ENCODE assay signal across 39 cellular contexts in the genomic region with DNA sequence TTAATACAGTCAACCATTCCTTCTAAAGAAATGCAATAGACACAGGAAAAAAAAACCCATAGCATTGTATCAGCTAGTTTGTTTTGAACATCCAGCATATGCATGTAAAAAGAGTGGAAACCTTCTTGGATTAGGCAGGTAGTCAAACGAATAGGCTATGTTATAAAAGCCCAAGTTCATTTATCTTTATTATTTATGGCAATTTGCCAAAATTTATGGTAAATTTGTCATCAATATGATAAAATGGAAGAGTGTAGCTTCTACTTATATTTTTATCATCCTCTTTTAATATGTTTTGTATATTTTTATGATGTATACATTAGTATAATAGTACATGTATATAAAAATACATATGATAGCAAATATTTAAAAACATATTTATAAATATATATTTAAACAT. TPM values are rescaled to one million over a fixed set of nuclear protein-coding genes. Genes with fewer than 3 reads are reported as not detected.
"Had no signal": no experiment of that assay in that cellular context is flagged by ENCODE, and none has a peak within 500 bp of the region (broad histone marks: within the 10 kb centered on the region; RNA-seq: fewer than 3 reads in every experiment).

No MANE protein-coding gene starts in this region.

- H3K27me3 ChIP-seq: adrenal gland, body of pancreas, brain microvascular endothelial cell, breast epithelium had no signal

- H3K4me3 ChIP-seq: adrenal gland, body of pancreas, breast epithelium had no signal

- H3K9me3 ChIP-seq: adrenal gland, body of pancreas, breast epithelium had no signal

- DNase-seq: activated CD4-positive, alpha-beta memory T cell treated with anti-CD3 and anti-CD28 coated beads for 36 hours; activated CD4-positive, alpha-beta T cell treated with anti-CD3 and anti-CD28 coated beads for 1 hour; activated CD4-positive, alpha-beta T cell treated with anti-CD3 and anti-CD28 coated beads for 36 hours; activated CD4-positive, alpha-beta T cell treated with anti-CD3 and anti-CD28 coated beads for 48 hours; activated CD4-positive, alpha-beta T cell treated with anti-CD3 and anti-CD28 coated beads, Interleukin-2, amount 10 ng/mL, durations not matched to agents 7 days and 5 days; activated CD4-positive, alpha-beta T cell treated with anti-CD3 and anti-CD28 coated beads, Interleukin-2, amount 50 U/mL, for 4 hours; activated CD4-positive, CD25-positive, alpha-beta regulatory T cell; activated CD8-positive, alpha-beta memory T cell treated with anti-CD3 and anti-CD28 coated beads, Interleukin-2, amount 50 U/mL, for 4 hours; activated CD8-positive, alpha-beta T cell treated with anti-CD3 and anti-CD28 coated beads for 36 hours; activated effector memory CD4-positive, alpha-beta T cell treated with anti-CD3 and anti-CD28 coated beads, Interleukin-2, amount 50 U/mL, for 16 hours; activated gamma-delta T cell treated with Interleukin-2 at 50 U/mL for 16 hours; activated naive CD4-positive, alpha-beta T cell; activated naive CD4-positive, alpha-beta T cell treated with anti-CD3 and anti-CD28 coated beads for 36 hours; activated naive CD4-positive, alpha-beta T cell treated with anti-CD3 and anti-CD28 coated beads, Interleukin-2, amount 50 U/mL, for 16 hours; activated naive CD8-positive, alpha-beta T cell treated with anti-CD3 and anti-CD28 coated beads for 36 hours; activated T-cell treated with anti-CD3 and anti-CD28 coated beads for 4 hours; activated T-cell treated with anti-CD3 and anti-CD28 coated beads, Interleukin-2, amount 50 U/mL, for 1 hour; activated T-cell treated with anti-CD3 and anti-CD28 coated beads, Interleukin-2, amount 50 U/mL, for 4 hours; activated T-cell treated with anti-CD3 and anti-CD28 coated beads, Interleukin-2, amount 50 U/mL, for 72 hours; adrenal gland; amniotic stem cell; aorta; body of pancreas; brain microvascular endothelial cell; central memory CD4-positive, alpha-beta T cell; T-helper 1 cell; T-helper 2 cell; T-helper 9 cell; WERI-Rb-1 had no signal

- H3K4me1 ChIP-seq: adrenal gland, body of pancreas, breast epithelium had no signal

- FAIRE-seq: astrocyte, TTC549 had no signal

- H3K27ac ChIP-seq: adrenal gland, body of pancreas, brain microvascular endothelial cell, breast epithelium, WERI-Rb-1 had no signal

- ATAC-seq: activated CD4-positive, alpha-beta T cell treated with anti-CD3 and anti-CD28 coated beads for 36 hours; activated CD4-positive, CD25-positive, alpha-beta regulatory T cell treated with anti-CD3 and anti-CD28 coated beads, Interleukin-2, amount 50 U/mL, for 24 hours; activated CD8-positive, alpha-beta T cell treated with anti-CD3 and anti-CD28 coated beads for 36 hours; activated naive CD4-positive, alpha-beta T cell treated with anti-CD3 and anti-CD28 coated beads, Interleukin-2, amount 50 U/mL, for 72 hours; activated T-cell treated with anti-CD3 and anti-CD28 coated beads, Interleukin-2, amount 50 U/mL, for 4 hours; activated T-cell treated with anti-CD3 and anti-CD28 coated beads, Interleukin-2, amount 50 U/mL, for 72 hours; activated T-helper 17 cell treated with anti-CD3 and anti-CD28 coated beads, Interleukin-2, amount 50 U/mL, for 72 hours; body of pancreas; WTC11 had no signal

- H3K36me3 ChIP-seq: adrenal gland, brain microvascular endothelial cell, breast epithelium, WERI-Rb-1 had no signal

RNA-seq across cellular contexts. Expression of gene DSC1, which starts 23.9 kb away (rescaled TPM):
- total RNA-seq: activated T-cell treated with anti-CD3 and anti-CD28 coated beads, Interleukin-2, amount 50 U/mL, for 4 hours; activated T-helper 1 cell treated with anti-CD3 and anti-CD28 coated beads, Interleukin-12 subunit alpha, Interleukin-12 subunit beta, Interleukin-2, Interleukin-4 antibody, amounts not matched to agents 30 ng/mL and 10 ng/mL and 1 ng/mL, durations not matched to agents 14 hours and 24 hours and 36 hours; activated T-helper 17 cell treated with anti-CD3 and anti-CD28 coated beads, Interleukin-2, amount 50 U/mL, for 72 hours; adrenal gland; aorta; body of pancreas; cerebellum; WTC11 had no signal
- polyA plus RNA-seq: adrenal gland, aorta had no signal

RNA-seq across cellular contexts. Expression of gene DSC2, which starts 36.5 kb away (rescaled TPM):
- total RNA-seq: activated CD4-positive, alpha-beta memory T cell treated with anti-CD3 and anti-CD28 coated beads for 36 hours; activated CD4-positive, alpha-beta T cell treated with anti-CD3 and anti-CD28 coated beads, Interleukin-2, amount 10 ng/mL, durations not matched to agents 7 days and 5 days; activated CD8-positive, alpha-beta memory T cell treated with anti-CD3 and anti-CD28 coated beads for 36 hours; activated CD8-positive, alpha-beta T cell treated with anti-CD3 and anti-CD28 coated beads for 36 hours; activated naive CD4-positive, alpha-beta T cell treated with anti-CD3 and anti-CD28 coated beads, Interleukin-2, amount 50 U/mL, for 72 hours; activated T-cell treated with anti-CD3 and anti-CD28 coated beads, Interleukin-2, amount 50 U/mL, for 72 hours; activated T-helper 1 cell treated with anti-CD3 and anti-CD28 coated beads, Interleukin-12 subunit alpha, Interleukin-12 subunit beta, Interleukin-2, Interleukin-4 antibody, amounts not matched to agents 30 ng/mL and 10 ng/mL and 1 ng/mL, durations not matched to agents 14 hours and 24 hours and 36 hours; activated T-helper 17 cell treated with anti-CD3 and anti-CD28 coated beads, Interleukin-2, amount 50 U/mL, for 72 hours had no signal
